ENCODE assay signal across 26 cellular contexts in genomic region chr9:129267141-129267540, GRCh38.
"Had no signal": no experiment of that assay in that cellular context is flagged by ENCODE, and none has a peak within 500 bp of the region (broad histone marks: within the 10 kb centered on the region; RNA-seq: fewer than 3 reads in every experiment).

No MANE protein-coding gene starts in this region.

- H3K9me3 ChIP-seq: adrenal gland, body of pancreas, lower lobe of right lung, tibial nerve had no signal

- H3K27me3 ChIP-seq: adrenal gland, body of pancreas, cardiac muscle cell, dorsolateral prefrontal cortex, neural progenitor cell, tibial nerve had no signal

- H3K4me1 ChIP-seq: body of pancreas, neural progenitor cell, parathyroid adenoma had no signal

- H3K27ac ChIP-seq: adrenal gland, body of pancreas, cardiac muscle cell, coronary artery, dorsolateral prefrontal cortex, lower lobe of right lung, neural progenitor cell, parathyroid adenoma, tibial nerve had no signal

- H3K27ac Mint-ChIP-seq: activated CD4-positive, alpha-beta T cell treated with anti-CD3 and anti-CD28 coated beads for 36 hours; activated naive CD4-positive, alpha-beta T cell treated with anti-CD3 and anti-CD28 coated beads for 36 hours; neural progenitor cell had no signal

- DNase-seq: activated CD4-positive, alpha-beta T cell treated with anti-CD3 and anti-CD28 coated beads for 36 hours; activated CD4-positive, CD25-positive, alpha-beta regulatory T cell; activated CD8-positive, alpha-beta memory T cell treated with anti-CD3 and anti-CD28 coated beads for 24 hours; activated effector memory CD4-positive, alpha-beta T cell treated with anti-CD3 and anti-CD28 coated beads, Interleukin-2, amount 50 U/mL, for 16 hours; activated naive CD4-positive, alpha-beta T cell treated with anti-CD3 and anti-CD28 coated beads for 36 hours; aorta; body of pancreas; dorsolateral prefrontal cortex; effector memory CD4-positive, alpha-beta T cell; erythroblast; head of caudate nucleus; hypothalamus; kidney glomerular epithelial cell; mesenchymal stem cell; occipital lobe; stimulated activated naive CD4-positive, alpha-beta T cell treated with Interleukin-2 at 50 U/mL for 16 hours had no signal

- H3K27me3 Mint-ChIP-seq: activated CD4-positive, alpha-beta T cell treated with anti-CD3 and anti-CD28 coated beads for 36 hours had no signal

- H3K36me3 ChIP-seq: adrenal gland, cardiac muscle cell, lower lobe of right lung, neural progenitor cell, tibial nerve had no signal

- H3K9me3 Mint-ChIP-seq: activated naive CD4-positive, alpha-beta T cell treated with anti-CD3 and anti-CD28 coated beads for 36 hours; naive thymus-derived CD8-positive, alpha-beta T cell had no signal

- H3K36me3 Mint-ChIP-seq: naive thymus-derived CD8-positive, alpha-beta T cell; neural progenitor cell had no signal

- H3K4me3 ChIP-seq: adrenal gland, body of pancreas, cardiac muscle cell, coronary artery, dorsolateral prefrontal cortex, lower lobe of right lung, neural progenitor cell, tibial nerve had no signal

- H3K4me3 Mint-ChIP-seq: activated CD4-positive, alpha-beta T cell treated with anti-CD3 and anti-CD28 coated beads for 36 hours; activated naive CD4-positive, alpha-beta T cell treated with anti-CD3 and anti-CD28 coated beads for 36 hours; naive thymus-derived CD8-positive, alpha-beta T cell had no signal

- ATAC-seq: activated CD4-positive, alpha-beta T cell treated with anti-CD3 and anti-CD28 coated beads for 36 hours; body of pancreas; left lobe of liver; lower lobe of right lung; naive thymus-derived CD8-positive, alpha-beta T cell; right cardiac atrium had no signal
